In the genomic region with DNA sequence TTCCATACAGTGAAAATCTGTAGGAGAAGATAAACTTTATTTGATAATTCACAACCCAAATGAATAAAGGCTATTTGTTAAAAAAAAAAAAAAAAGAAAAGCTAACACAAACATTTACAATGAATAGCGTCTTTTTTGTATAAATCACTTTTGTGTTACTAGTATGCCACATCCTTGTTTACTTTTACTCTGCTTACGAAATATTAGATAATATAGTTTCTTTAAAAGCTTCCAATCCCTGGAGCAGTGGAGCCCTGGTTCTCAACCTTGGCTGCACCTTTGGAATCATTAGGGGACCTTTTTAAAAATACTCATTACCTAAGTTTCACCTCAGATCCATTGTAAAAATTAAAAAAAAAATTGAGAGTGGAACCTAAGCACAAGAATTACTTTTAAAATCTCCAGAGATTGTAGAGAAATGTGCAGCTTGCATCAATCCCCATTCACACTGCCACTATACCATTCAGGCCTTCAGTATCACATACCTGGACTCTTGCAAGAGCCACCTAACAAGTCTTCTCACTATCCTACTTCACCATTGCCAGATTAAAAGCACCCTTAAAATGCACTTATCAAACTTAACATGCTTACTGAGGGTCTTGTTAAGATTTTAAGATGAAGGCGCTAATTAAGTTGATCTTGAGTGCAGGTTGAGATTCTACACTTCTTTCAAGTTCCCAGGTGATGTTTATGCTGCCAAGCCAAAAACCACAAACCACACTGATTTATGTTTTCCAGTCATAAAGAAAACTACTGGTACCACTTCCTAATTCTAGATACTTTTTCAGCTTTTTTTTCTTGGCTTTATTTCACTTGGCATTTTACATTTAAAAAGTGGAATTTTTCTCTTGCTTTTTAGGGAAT, we compare ENCODE assay signal across 9 cellular contexts. TPM values are rescaled to one million over a fixed set of nuclear protein-coding genes. Genes with fewer than 3 reads are reported as not detected.
DNase-seq lines count a peak whose midpoint lies in the region; ATAC-seq and TF ChIP-seq lines count a peak whose summit lies in the region.
"Had no signal": no experiment of that assay in that cellular context is flagged by ENCODE, and none has a peak within 500 bp of the region (broad histone marks: within the 10 kb centered on the region; RNA-seq: fewer than 3 reads in every experiment).

No MANE protein-coding gene starts in this region.

- H3K36me3 ChIP-seq in mammary epithelial cell (ENCODE audit: insufficient read depth, low read length) (no peaks in the 10 kb centered on the region), mesendoderm (ENCODE audit: control insufficient read depth, insufficient read depth, low read length) (no peaks in the 10 kb centered on the region)

- 67% methylated on average over 3 of the region's 3 CpGs for WGBS in mammary epithelial cell (ENCODE audit: low coverage, missing lambda C conversion rate)
- no CpG with 5 or more reads among the region's 3 CpGs for WGBS in mesendoderm (ENCODE audit: extremely low coverage, insufficient coverage, low lambda C conversion rate)

- in situ Hi-C loops in mammary epithelial cell (cut with MboI; ENCODE audit: low sequenced_read_pairs in 2 of 2), result no loop called here

- no peaks in the 10 kb centered on the region for H3K79me1 ChIP-seq in mesendoderm (ENCODE audit: low read length)

- H3K9ac ChIP-seq in mammary epithelial cell (ENCODE audit: insufficient read depth, low read length) (no peak overlapping the region), mesendoderm (ENCODE audit: low read length) (no peak overlapping the region)

- no peaks in the 10 kb centered on the region for H3K9me3 ChIP-seq in mammary epithelial cell (replicated peaks; ENCODE audit: insufficient read depth, low read length)

- intact Hi-C loops in mammary epithelial cell (cut with micrococcal nuclease), result no loop called here

- DNase-seq in mammary epithelial cell (peak; percentile 44), mesendoderm (no peak), iPS-NIHi7 (ENCODE audit: extremely low spot score) (no peak), NCI-H2081 (lab: John Stamatoyannopoulos, UW) (no peak)
- DNase-seq: NCI-H1092 treated with DMSO at 0.1 percent for 48 hours had no signal

- no peak overlapping the region for H3K23ac ChIP-seq in mesendoderm (ENCODE audit: low read length)

- no peak overlapping the region for H3K4me2 ChIP-seq in mammary epithelial cell (ENCODE audit: insufficient read depth, low read depth, low read length)
- no peak overlapping the region for H3K4me2 ChIP-seq in mesendoderm (ENCODE audit: low read length)
- H3K4me2 ChIP-seq: hepatocyte had no signal

- peak; percentile 96 for ATAC-seq in GM18907 (IDR thresholded peaks at IDR 0.05; ENCODE audit: unreplicated experiment)
- peak; percentile 94 for ATAC-seq in GM21723 (IDR thresholded peaks at IDR 0.05; ENCODE audit: unreplicated experiment)
- peak; percentile 95 for ATAC-seq in HG03442 (IDR thresholded peaks at IDR 0.05; ENCODE audit: unreplicated experiment)

- no TSS peak for BruUV-seq in mammary epithelial cell (replicated peaks; lab: Mats Ljungman, UMichigan)

- H4K5ac ChIP-seq in mesendoderm (ENCODE audit: low read length), result no peak overlapping the region

- CTCF ChIA-PET in mammary epithelial cell (lab: Charles Lee; ENCODE audit: low non-redundant PET), result no interaction called here

- H2BK120ac ChIP-seq in mesendoderm (ENCODE audit: low read depth, low read length), result no peak overlapping the region

- H3K27ac ChIP-seq in mammary epithelial cell (ENCODE audit: insufficient read depth, low read depth, low read length), result no peak overlapping the region
- no peak overlapping the region for H3K27ac ChIP-seq in mesendoderm (ENCODE audit: low read depth, low read length)
- H3K27ac ChIP-seq: hepatocyte had no signal

- dilution Hi-C loops in mammary epithelial cell (cut with HindIII; ENCODE audit: low sequenced_read_pairs), result no loop called here

- H2AK5ac ChIP-seq in mesendoderm (ENCODE audit: low read length), result no peak overlapping the region

- no peak overlapping the region for H2BK5ac ChIP-seq in mesendoderm (ENCODE audit: low read length)

- H3K18ac ChIP-seq in mesendoderm (ENCODE audit: low read length), result no peak overlapping the region

- no peaks in the 10 kb centered on the region for H3K4me1 ChIP-seq in mammary epithelial cell (ENCODE audit: insufficient read depth, low read length)
- H3K4me1 ChIP-seq in mesendoderm (ENCODE audit: control insufficient read depth, low read depth, low read length), result no peaks in the 10 kb centered on the region

- H3K4ac ChIP-seq in mesendoderm (ENCODE audit: low read depth, low read length), result no peak overlapping the region

- no peak overlapping the region for H3K56ac ChIP-seq in mesendoderm (ENCODE audit: low read length)

- H3K79me2 ChIP-seq in mammary epithelial cell (ENCODE audit: insufficient read depth, low read length) (no peaks in the 10 kb centered on the region), mesendoderm (ENCODE audit: control insufficient read depth, insufficient read depth, low read length) (no peaks in the 10 kb centered on the region)
- H3K79me2 ChIP-seq: hepatocyte had no signal

- no peak for TF ChIP-seq CTCF in mammary epithelial cell (conservative IDR thresholded peaks at IDR 0.05 in 1 of 2, IDR thresholded peaks at IDR 0.05 in 1 of 2; ENCODE audit: extremely low read depth in 1 of 2, insufficient read depth in 1 of 2, low read depth in 1 of 2, low read length in 2 of 2)

- no peak overlapping the region for H2AFZ ChIP-seq in mammary epithelial cell (ENCODE audit: low read depth, low read length)
- H2AFZ ChIP-seq: hepatocyte had no signal

- no peak overlapping the region for H3K4me3 ChIP-seq in mammary epithelial cell (replicated peaks in 1 of 3; ENCODE audit: insufficient read depth in 1 of 3, low read depth in 2 of 3, low read length in 3 of 3)
- no peak overlapping the region for H3K4me3 ChIP-seq in mesendoderm (ENCODE audit: low read length)
- H3K4me3 ChIP-seq: hepatocyte had no signal

- H4K20me1 ChIP-seq in mammary epithelial cell (ENCODE audit: insufficient read depth, low read length), result no peaks in the 10 kb centered on the region

- H4K8ac ChIP-seq in mesendoderm (ENCODE audit: low read depth, low read length), result no peak overlapping the region

- no peaks in the 10 kb centered on the region for H3K27me3 ChIP-seq in mammary epithelial cell (ENCODE audit: insufficient read depth, low read length)
- no peaks in the 10 kb centered on the region for H3K27me3 ChIP-seq in mesendoderm (ENCODE audit: insufficient read depth, low read length, poor library complexity)
- H3K27me3 ChIP-seq: hepatocyte had no signal

- H2BK15ac ChIP-seq in mesendoderm (replicated peaks; ENCODE audit: low read depth), result no peak overlapping the region

RNA-seq across cellular contexts. Expression of gene ZC3H15, which starts 59.7 kb away (rescaled TPM):
- total RNA-seq in mammary epithelial cell, result 10 to 100 TPM; 53.5 to 72.1 TPM
- 59.8 TPM for polyA plus RNA-seq in mammary epithelial cell
- polyA minus RNA-seq in mammary epithelial cell, result 38.1 TPM
- polyA plus RNA-seq in mesendoderm (2013, experiment 1 of 2), result 132 TPM
- polyA plus RNA-seq in mesendoderm (2013, experiment 2 of 2), result 133 TPM
